ENCODE assay signal across 1 cellular context in the genomic region with DNA sequence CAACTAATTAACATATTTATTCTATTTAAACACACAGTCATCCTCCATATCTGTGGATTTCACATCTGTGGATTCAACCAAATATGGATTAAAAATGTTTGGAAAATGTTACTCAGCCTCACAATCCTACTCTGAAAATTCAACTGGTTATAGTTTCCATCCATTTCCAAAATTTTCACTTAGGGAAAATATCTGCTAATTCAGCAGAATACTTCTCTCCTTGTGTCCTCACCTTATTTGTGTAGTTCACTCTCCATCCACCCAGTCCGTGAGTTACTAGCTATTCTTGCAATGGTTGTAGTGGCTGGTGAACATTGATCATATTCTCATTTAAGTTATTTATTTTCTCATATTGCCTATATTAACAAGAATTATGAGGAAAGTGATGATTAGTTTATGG.
TF ChIP-seq lines count a peak whose summit lies in the region.

No MANE protein-coding gene starts in this region.

TF ChIP-seq in K562, 482 proteins besides CTCF, POLR2A, EP300 and RAD21 (continued from another document):
- TF ChIP-seq, protein P1, sequence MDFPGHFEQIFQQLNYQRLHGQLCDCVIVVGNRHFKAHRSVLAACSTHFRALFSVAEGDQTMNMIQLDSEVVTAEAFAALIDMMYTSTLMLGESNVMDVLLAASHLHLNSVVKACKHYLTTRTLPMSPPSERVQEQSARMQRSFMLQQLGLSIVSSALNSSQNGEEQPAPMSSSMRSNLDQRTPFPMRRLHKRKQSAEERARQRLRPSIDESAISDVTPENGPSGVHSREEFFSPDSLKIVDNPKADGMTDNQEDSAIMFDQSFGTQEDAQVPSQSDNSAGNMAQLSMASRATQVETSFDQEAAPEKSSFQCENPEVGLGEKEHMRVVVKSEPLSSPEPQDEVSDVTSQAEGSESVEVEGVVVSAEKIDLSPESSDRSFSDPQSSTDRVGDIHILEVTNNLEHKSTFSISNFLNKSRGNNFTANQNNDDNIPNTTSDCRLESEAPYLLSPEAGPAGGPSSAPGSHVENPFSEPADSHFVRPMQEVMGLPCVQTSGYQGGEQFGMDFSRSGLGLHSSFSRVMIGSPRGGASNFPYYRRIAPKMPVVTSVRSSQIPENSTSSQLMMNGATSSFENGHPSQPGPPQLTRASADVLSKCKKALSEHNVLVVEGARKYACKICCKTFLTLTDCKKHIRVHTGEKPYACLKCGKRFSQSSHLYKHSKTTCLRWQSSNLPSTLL (IDR thresholded peaks at IDR 0.05), result no peak
- TF ChIP-seq ZNF707 (CRISPR knock-in tag; conservative IDR thresholded peaks at IDR 0.05), result no peak
- TF ChIP-seq KAT2B (IDR thresholded peaks at IDR 0.05; ENCODE audit: low read depth, low read length), result no peak
- TF ChIP-seq U2AF1 (optimal IDR thresholded peaks at IDR 0.05; ENCODE audit: low read depth, low read length), result no peak
- no peak for TF ChIP-seq TARDBP (IDR thresholded peaks at IDR 0.05)
- TF ChIP-seq MAZ (CRISPR knock-in tag; conservative IDR thresholded peaks at IDR 0.05 in 1 of 2, IDR thresholded peaks at IDR 0.05 in 1 of 2), result no peak
- no peak for TF ChIP-seq HNRNPL (IDR thresholded peaks at IDR 0.05; ENCODE audit: low read depth, low read length)
- no peak for TF ChIP-seq PTBP1 (IDR thresholded peaks at IDR 0.05; ENCODE audit: low read depth, low read length)
- TF ChIP-seq, protein P2, sequence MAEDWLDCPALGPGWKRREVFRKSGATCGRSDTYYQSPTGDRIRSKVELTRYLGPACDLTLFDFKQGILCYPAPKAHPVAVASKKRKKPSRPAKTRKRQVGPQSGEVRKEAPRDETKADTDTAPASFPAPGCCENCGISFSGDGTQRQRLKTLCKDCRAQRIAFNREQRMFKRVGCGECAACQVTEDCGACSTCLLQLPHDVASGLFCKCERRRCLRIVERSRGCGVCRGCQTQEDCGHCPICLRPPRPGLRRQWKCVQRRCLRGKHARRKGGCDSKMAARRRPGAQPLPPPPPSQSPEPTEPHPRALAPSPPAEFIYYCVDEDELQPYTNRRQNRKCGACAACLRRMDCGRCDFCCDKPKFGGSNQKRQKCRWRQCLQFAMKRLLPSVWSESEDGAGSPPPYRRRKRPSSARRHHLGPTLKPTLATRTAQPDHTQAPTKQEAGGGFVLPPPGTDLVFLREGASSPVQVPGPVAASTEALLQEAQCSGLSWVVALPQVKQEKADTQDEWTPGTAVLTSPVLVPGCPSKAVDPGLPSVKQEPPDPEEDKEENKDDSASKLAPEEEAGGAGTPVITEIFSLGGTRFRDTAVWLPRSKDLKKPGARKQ (CRISPR knock-in tag; IDR thresholded peaks at IDR 0.05), result no peak
- peak; percentile 56; the same call in 1 of the 2 replicates for TF ChIP-seq C11orf30 (IDR thresholded peaks at IDR 0.05; ENCODE audit: low read depth)
- no peak for TF ChIP-seq NFXL1 (CRISPR knock-in tag; IDR thresholded peaks at IDR 0.05)
- no peak for TF ChIP-seq DDX20 (tag; IDR thresholded peaks at IDR 0.05; ENCODE audit: low read depth)
